Comparison of ENCODE assay signal across 1 cellular context in genomic region chr10:78302989-78303854, GRCh38.
A peak's percentile ranks its signal among the peaks of the same experiment; 100 is the strongest.
TF ChIP-seq lines count a peak whose summit lies in the region.

No MANE protein-coding gene starts in this region.

TF ChIP-seq in H1, 55 proteins besides CTCF, POLR2A, EP300 and RAD21 (continued from another document):
- TF ChIP-seq SIN3A (conservative IDR thresholded peaks at IDR 0.05 in 1 of 2, IDR thresholded peaks at IDR 0.05 in 1 of 2; ENCODE audit: low read depth in 1 of 2, low read length in 2 of 2) (peak in 1 of 2 experiments; percentile 72; a peak in 1 of 4 replicates), CEBPB (IDR thresholded peaks at IDR 0.05; ENCODE audit: low read depth, low read length) (no peak), KDM1A (IDR thresholded peaks at IDR 0.05; ENCODE audit: borderline replicate concordance, low read length) (no peak), YY1 (IDR thresholded peaks at IDR 0.05; ENCODE audit: low read depth, low read length) (peak; percentile 93), EGR1 (IDR thresholded peaks at IDR 0.05; ENCODE audit: borderline replicate concordance, low read depth, low read length) (peak; percentile 39; the same call in 1 of the 2 replicates), PHF8 (conservative IDR thresholded peaks at IDR 0.05; ENCODE audit: low read depth, low read length) (peak; percentile 89), MAX (IDR thresholded peaks at IDR 0.05) (peak; percentile 60), BCL11A (IDR thresholded peaks at IDR 0.05; ENCODE audit: low read depth in 2 of 2, low read length in 2 of 2) (no peak)
